ENCODE assay signal across 21 cellular contexts in the genomic region with DNA sequence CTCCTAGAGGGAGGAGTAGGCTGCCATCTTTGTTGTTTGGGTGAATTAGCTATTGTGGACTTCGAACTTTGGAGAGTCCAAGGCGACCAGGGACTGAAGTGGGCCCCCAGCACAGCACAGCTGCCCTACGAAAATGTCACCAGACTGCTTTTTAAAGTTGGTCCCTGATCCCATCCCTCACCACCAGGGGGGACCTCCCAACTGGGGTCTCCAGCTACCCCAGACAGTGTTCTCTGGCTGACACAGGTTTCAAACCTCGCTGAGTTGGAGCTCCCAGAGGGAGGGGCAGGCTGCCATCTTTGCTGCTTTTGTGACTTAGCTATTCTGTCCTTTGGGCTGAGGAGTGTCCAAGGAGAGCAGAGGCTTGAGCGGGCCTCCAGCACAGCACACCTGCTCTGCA. TPM values are rescaled to one million over a fixed set of nuclear protein-coding genes. Genes with fewer than 3 reads are reported as not detected.
DNase-seq lines count a peak whose midpoint lies in the region; ATAC-seq and TF ChIP-seq lines count a peak whose summit lies in the region.
"Had no signal": no experiment of that assay in that cellular context is flagged by ENCODE, and none has a peak within 500 bp of the region (broad histone marks: within the 10 kb centered on the region; RNA-seq: fewer than 3 reads in every experiment).

No MANE protein-coding gene starts in this region.

- H2AFZ ChIP-seq in GM23338 (no peak overlapping the region), neural progenitor cell (replicated peaks) (no peak overlapping the region)

- no peaks in the 10 kb centered on the region for H3K4me1 ChIP-seq in GM23338 (ENCODE audit: insufficient read depth)
- H3K4me1 ChIP-seq in endodermal cell (ENCODE audit: control insufficient read depth, insufficient read depth, low read length), result no peaks in the 10 kb centered on the region
- no peaks in the 10 kb centered on the region for H3K4me1 ChIP-seq in neural progenitor cell
- H3K4me1 ChIP-seq: BE2C had no signal

- no peak; the same call in 2 of the 3 replicates for ATAC-seq in GM23338
- ATAC-seq in HG03175 (IDR thresholded peaks at IDR 0.05; ENCODE audit: unreplicated experiment), result no peak
- ATAC-seq: HepG2, Right ventricle myocardium inferior had no signal

- H3K9ac ChIP-seq in endodermal cell (ENCODE audit: extremely low read depth, low read length, poor library complexity, severe bottlenecking) (no peak overlapping the region), neural progenitor cell (no peak overlapping the region)
- H3K9ac ChIP-seq: KMS-11 had no signal

- H3K27ac Mint-ChIP-seq in GM23338 (no peak overlapping the region), endodermal cell (no peak overlapping the region), neural progenitor cell (no peak overlapping the region)

- H3F3A ChIP-seq in GM23338 (replicated peaks; ENCODE audit: low read depth), result no peaks in the 10 kb centered on the region
- no peaks in the 10 kb centered on the region for H3F3A ChIP-seq in neural progenitor cell (ENCODE audit: low read depth)

- H3K27me3 ChIP-seq in GM23338 (ENCODE audit: insufficient read depth) (no peaks in the 10 kb centered on the region), endodermal cell (ENCODE audit: control insufficient read depth, insufficient read depth, low read length, poor library complexity, severe bottlenecking) (peaks cover 4% of the 10 kb centered on the region), neural progenitor cell (no peaks in the 10 kb centered on the region)
- H3K27me3 ChIP-seq: BE2C had no signal

- peak; percentile 29 for DNase-seq in GM23338 (ENCODE audit: low spot score)
- DNase-seq in NAMALWA (ENCODE audit: low spot score), result peak; percentile 7
- DNase-seq in endodermal cell, result peak; percentile 62
- peak; percentile 3 for DNase-seq in neural progenitor cell (ENCODE audit: low spot score)
- no peak for DNase-seq in EL
- no peak for DNase-seq in NCI-H524 (lab: John Stamatoyannopoulos, UW)
- DNase-seq: BE2C, COR-L47, DMS 273 treated with DMSO at 0.1 percent for 48 hours, DND-41, MV-4-11, NCI-H1694, NCI-H2081 treated with DMSO at 0.1 percent for 48 hours, NCI-H2171 treated with DMSO at 0.1 percent for 48 hours, NCI-H526, OCI-M1 had no signal

- H4K20me1 ChIP-seq in GM23338 (replicated peaks; ENCODE audit: insufficient read depth) (no peaks in the 10 kb centered on the region), neural progenitor cell (ENCODE audit: low read depth) (no peaks in the 10 kb centered on the region)

- H3K9me3 ChIP-seq in endodermal cell (ENCODE audit: control insufficient read depth, low read length), result no peaks in the 10 kb centered on the region
- no peaks in the 10 kb centered on the region for H3K9me3 ChIP-seq in neural progenitor cell (ENCODE audit: low read depth)
- H3K9me3 ChIP-seq: BE2C had no signal

- H3K4me2 ChIP-seq in GM23338 (no peak overlapping the region), neural progenitor cell (no peak overlapping the region)
- H3K4me2 ChIP-seq: KMS-11 had no signal

- H3K4me1 Mint-ChIP-seq in GM23338, result no peaks in the 10 kb centered on the region
- H3K4me1 Mint-ChIP-seq in endodermal cell, result no peaks in the 10 kb centered on the region
- H3K4me1 Mint-ChIP-seq in neural progenitor cell, result no peaks in the 10 kb centered on the region

- H3K79me2 ChIP-seq in GM23338 (replicated peaks; ENCODE audit: insufficient read depth), result no peaks in the 10 kb centered on the region
- no peaks in the 10 kb centered on the region for H3K79me2 ChIP-seq in neural progenitor cell (ENCODE audit: low read depth)

- no peak overlapping the region for H3K4me3 ChIP-seq in GM23338
- H3K4me3 ChIP-seq in endodermal cell (ENCODE audit: low read length), result no peak overlapping the region
- H3K4me3 ChIP-seq in neural progenitor cell, result no peak overlapping the region

- TF ChIP-seq CTCF in GM23338 (conservative IDR thresholded peaks at IDR 0.05; ENCODE audit: low read depth in 2 of 2) (peak; percentile 21 to 23; a peak in 1 of 4 replicates), endodermal cell (conservative IDR thresholded peaks at IDR 0.05) (peak; percentile 58), neural progenitor cell (IDR thresholded peaks at IDR 0.05) (peak; percentile 12)

- H3K36me3 ChIP-seq in GM23338 (ENCODE audit: insufficient read depth) (no peaks in the 10 kb centered on the region), endodermal cell (ENCODE audit: control insufficient read depth, insufficient read depth, low read length) (no peaks in the 10 kb centered on the region), neural progenitor cell (no peaks in the 10 kb centered on the region)
- H3K36me3 ChIP-seq: BE2C had no signal

- H3K27me3 Mint-ChIP-seq in GM23338 (ENCODE audit: insufficient read depth, low read depth, poor library complexity), result peaks cover 2% of the 10 kb centered on the region
- peaks cover 2% of the 10 kb centered on the region for H3K27me3 Mint-ChIP-seq in endodermal cell (ENCODE audit: insufficient read depth)
- H3K27me3 Mint-ChIP-seq in neural progenitor cell (ENCODE audit: insufficient read depth, low read depth), result no peaks in the 10 kb centered on the region

- H3K36me3 Mint-ChIP-seq in GM23338 (ENCODE audit: low read depth), result no peaks in the 10 kb centered on the region
- no peaks in the 10 kb centered on the region for H3K36me3 Mint-ChIP-seq in endodermal cell (ENCODE audit: low read depth)
- H3K36me3 Mint-ChIP-seq in neural progenitor cell, result no peaks in the 10 kb centered on the region

- no peak overlapping the region for H3K4me3 Mint-ChIP-seq in GM23338
- H3K4me3 Mint-ChIP-seq in endodermal cell, result no peak overlapping the region
- H3K4me3 Mint-ChIP-seq in neural progenitor cell, result no peak overlapping the region

- H3K9me2 ChIP-seq in GM23338 (ENCODE audit: insufficient read depth), result 0 out of 2 replicates have a peak, but pooled peaks cover 18% of the 10 kb centered on the region

- H3K27ac ChIP-seq in GM23338 (ENCODE audit: low read depth), result no peak overlapping the region
- no peak overlapping the region for H3K27ac ChIP-seq in endodermal cell (ENCODE audit: low read depth, low read length)
- no peak overlapping the region for H3K27ac ChIP-seq in neural progenitor cell
- H3K27ac ChIP-seq: KMS-11 had no signal

- no peaks in the 10 kb centered on the region for H3K9me3 Mint-ChIP-seq in GM23338
- no peaks in the 10 kb centered on the region for H3K9me3 Mint-ChIP-seq in endodermal cell
- H3K9me3 Mint-ChIP-seq in neural progenitor cell, result no peaks in the 10 kb centered on the region

- WGBS in endodermal cell (ENCODE audit: insufficient coverage in 1 of 2, insufficient read length in 1 of 2), 2 experiments, result 92 to 100% methylated on average over 2 to 5 of the region's 5 CpGs

TF ChIP-seq in GM23338, 12 proteins besides CTCF, POLR2A, EP300 and RAD21 (continues in another document):
- no peak for TF ChIP-seq CREB1 (CRISPR knock-in tag; IDR thresholded peaks at IDR 0.05; ENCODE audit: low read depth)
- no peak for TF ChIP-seq ZNF331 (CRISPR knock-in tag; IDR thresholded peaks at IDR 0.05; ENCODE audit: low read depth)
- TF ChIP-seq, protein P1, sequence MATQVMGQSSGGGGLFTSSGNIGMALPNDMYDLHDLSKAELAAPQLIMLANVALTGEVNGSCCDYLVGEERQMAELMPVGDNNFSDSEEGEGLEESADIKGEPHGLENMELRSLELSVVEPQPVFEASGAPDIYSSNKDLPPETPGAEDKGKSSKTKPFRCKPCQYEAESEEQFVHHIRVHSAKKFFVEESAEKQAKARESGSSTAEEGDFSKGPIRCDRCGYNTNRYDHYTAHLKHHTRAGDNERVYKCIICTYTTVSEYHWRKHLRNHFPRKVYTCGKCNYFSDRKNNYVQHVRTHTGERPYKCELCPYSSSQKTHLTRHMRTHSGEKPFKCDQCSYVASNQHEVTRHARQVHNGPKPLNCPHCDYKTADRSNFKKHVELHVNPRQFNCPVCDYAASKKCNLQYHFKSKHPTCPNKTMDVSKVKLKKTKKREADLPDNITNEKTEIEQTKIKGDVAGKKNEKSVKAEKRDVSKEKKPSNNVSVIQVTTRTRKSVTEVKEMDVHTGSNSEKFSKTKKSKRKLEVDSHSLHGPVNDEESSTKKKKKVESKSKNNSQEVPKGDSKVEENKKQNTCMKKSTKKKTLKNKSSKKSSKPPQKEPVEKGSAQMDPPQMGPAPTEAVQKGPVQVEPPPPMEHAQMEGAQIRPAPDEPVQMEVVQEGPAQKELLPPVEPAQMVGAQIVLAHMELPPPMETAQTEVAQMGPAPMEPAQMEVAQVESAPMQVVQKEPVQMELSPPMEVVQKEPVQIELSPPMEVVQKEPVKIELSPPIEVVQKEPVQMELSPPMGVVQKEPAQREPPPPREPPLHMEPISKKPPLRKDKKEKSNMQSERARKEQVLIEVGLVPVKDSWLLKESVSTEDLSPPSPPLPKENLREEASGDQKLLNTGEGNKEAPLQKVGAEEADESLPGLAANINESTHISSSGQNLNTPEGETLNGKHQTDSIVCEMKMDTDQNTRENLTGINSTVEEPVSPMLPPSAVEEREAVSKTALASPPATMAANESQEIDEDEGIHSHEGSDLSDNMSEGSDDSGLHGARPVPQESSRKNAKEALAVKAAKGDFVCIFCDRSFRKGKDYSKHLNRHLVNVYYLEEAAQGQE (IDR thresholded peaks at IDR 0.05; ENCODE audit: unreplicated experiment), result no peak

RNA-seq across cellular contexts. Expression of a gene that starts 45.7 kb away (rescaled TPM):
- 1.3 and 1.4 TPM in 2 replicates for total RNA-seq in GM23338 (2014; rRNA removed; shearing (Covaris generic))
- 0.42 and 0.44 TPM in 2 replicates for polyA plus RNA-seq in GM23338 (2016; fragmentation: Nextera tagmentation; extraction: Ambion mirVana)
- total RNA-seq in endodermal cell (under 1 TPM; 0.20 to 0.42 TPM), neural progenitor cell (ENCODE audit: low replicate concordance) (0.32 and 0.40 TPM in 2 replicates)
- 0.50 TPM for polyA plus RNA-seq in endodermal cell (2013, experiment 1 of 2)
- polyA plus RNA-seq in endodermal cell (2013, experiment 2 of 2), result 0.41 TPM
- total RNA-seq: A673, HepG2 had no signal
- polyA plus RNA-seq: HepG2 had no signal

Comparison
In these comparisons a context has a peak if more than half of its experiments do, and no peak if none do; other contexts are left out.
1. DNase-seq: peak in GM23338 (single experiment), NAMALWA (single experiment), endodermal cell (single experiment) and neural progenitor cell (single experiment); none in EL (single experiment) and NCI-H524 (0 of 2).
2. Peak in every context shown above with its lines, with median percentiles within 50 percentile points of each other: CTCF ChIP-seq.